12 cellular contexts compared by ENCODE assay signal in genomic region chr17:2172447-2172938, GRCh38.
A peak's percentile ranks its signal among the peaks of the same experiment; 100 is the strongest.
DNase-seq lines count a peak whose midpoint lies in the region; ATAC-seq, FAIRE-seq and TF ChIP-seq lines count a peak whose summit lies in the region.
"Had no signal": no experiment of that assay in that cellular context is flagged by ENCODE, and none has a peak within 500 bp of the region (broad histone marks: within the 10 kb centered on the region; RNA-seq: fewer than 3 reads in every experiment).

No MANE protein-coding gene starts in this region.

- H3K36me3 ChIP-seq in heart left ventricle (peaks cover 0 to 35% (median 21%) of the 10 kb centered on the region in 9 donors), psoas muscle (ENCODE audit: insufficient read depth in 1 of 2, low read depth in 1 of 2) (peaks cover 0 to 17% of the 10 kb centered on the region in 2 donors)

- peak in 3 of 4 donors; percentile 27 to 43 (median 29) for ATAC-seq in heart left ventricle
- peak; percentile 37 to 69 (median 64) for ATAC-seq in psoas muscle
- ATAC-seq in GM19467 (IDR thresholded peaks at IDR 0.05; ENCODE audit: unreplicated experiment): no peak
- ATAC-seq: activated naive CD8-positive, alpha-beta T cell treated with anti-CD3 and anti-CD28 coated beads, Interleukin-2, amount 50 U/mL, for 24 hours had no signal

- peak overlapping the region; percentile 30 to 97 (median 87) for H3K27ac ChIP-seq in heart left ventricle
- peak overlapping the region; percentile 84 for H3K27ac ChIP-seq in psoas muscle
- H3K27ac ChIP-seq in substantia nigra (ENCODE audit: low read depth, low read length, poor library complexity, severe bottlenecking): no peak overlapping the region

- TF ChIP-seq CTCF in WI38 (IDR thresholded peaks at IDR 0.05; ENCODE audit: low read depth, low read length) (no peak), heart left ventricle (IDR thresholded peaks at IDR 0.05) (no peak), psoas muscle (IDR thresholded peaks at IDR 0.05) (no peak)

- intact Hi-C loops in heart left ventricle (cut with DNase I): loop anchor here in 7 of 10 donors (2.0 to 10.0 kb wide), 12 partner anchors 40 to 118 kb away; partner anchors contain the start of gene HIC1 (in 1 of the 7)
- intact Hi-C loops in psoas muscle (cut with DNase I): loop anchor here (5.0 kb wide), 3 partner anchors 60 to 100 kb away; no protein-coding TSS in a partner anchor

- H3K9me3 ChIP-seq in heart left ventricle: no peaks in the 10 kb centered on the region
- H3K9me3 ChIP-seq in psoas muscle: no peaks in the 10 kb centered on the region

- H3K27me3 ChIP-seq in heart left ventricle (no peaks in the 10 kb centered on the region), psoas muscle (ENCODE audit: insufficient read depth in 3 of 3, low read length in 2 of 3) (no peaks in the 10 kb centered on the region)

- in situ Hi-C loops in G401 (cut with HindIII; ENCODE audit: low sequenced_read_pairs): no loop called here

- WGBS in heart left ventricle, 4 donors: 2 to 21% (median 9%) methylated on average over 11 of the region's 11 CpGs
- 15 to 21% (median 19%) methylated on average over 11 of the region's 11 CpGs for WGBS in psoas muscle, 3 donors

- DNase-seq in ELF-1 (ENCODE audit: low read depth, low spot score) (peak; percentile 46), heart left ventricle (peak in 3 of 5 donors; percentile 56 to 73 (median 68)), psoas muscle (peak in 1 of 2 donors; percentile 31), substantia nigra (lab: John Stamatoyannopoulos, UW) (no peak), frontal cortex (ENCODE audit: low spot score in 2 of 2) (no peak), G401 (ENCODE audit: low spot score) (no peak)
- DNase-seq: activated naive CD8-positive, alpha-beta T cell treated with anti-CD3 and anti-CD28 coated beads, Interleukin-2, amount 50 U/mL, for 24 hours; Calu3; KBM-7; naive B cell had no signal

- TF ChIP-seq POLR2A in heart left ventricle (IDR thresholded peaks at IDR 0.05): no peak

- H3K4me3 ChIP-seq in WI38 (ENCODE audit: low read depth, low read length) (peak overlapping the region; percentile 38), heart left ventricle (peak overlapping the region in 9 of 12 donors; percentile 6 to 43 (median 24)), psoas muscle (peak overlapping the region; percentile 37)

- no peak for FAIRE-seq in frontal cortex (lab: Jason Lieb, UNC)

- H3K4me1 ChIP-seq in heart left ventricle: peaks cover 19 to 81% (median 64%) of the 10 kb centered on the region in 12 donors
- peaks cover 66% of the 10 kb centered on the region for H3K4me1 ChIP-seq in psoas muscle

Comparison
In these comparisons a context has a peak if more than half of its experiments do, and no peak if none do; other contexts are left out.
1. DNase-seq: peak in ELF-1 (single experiment) and heart left ventricle (3 of 5); none in substantia nigra (0 of 49), frontal cortex (0 of 2) and G401 (single experiment).
2. Peak in every context shown above with its lines, with median percentiles within 50 percentile points of each other: H3K4me3 ChIP-seq.